ENCODE assay signal across 18 cellular contexts in genomic region chr13:109215377-109215776, GRCh38.
DNase-seq lines count a peak whose midpoint lies in the region; ATAC-seq and TF ChIP-seq lines count a peak whose summit lies in the region.
"Had no signal": no experiment of that assay in that cellular context is flagged by ENCODE, and none has a peak within 500 bp of the region (broad histone marks: within the 10 kb centered on the region; RNA-seq: fewer than 3 reads in every experiment).

No MANE protein-coding gene starts in this region.

- H2AFZ ChIP-seq in GM23248 (0 out of 2 replicates have a peak overlapping the region, but pooled peaks have one; percentile 67), H9 (ENCODE audit: low read length) (no peak overlapping the region), neuronal stem cell (ENCODE audit: low read length) (no peak overlapping the region)

- H3K36me3 Mint-ChIP-seq in activated CD8-positive, alpha-beta T cell treated with anti-CD3 and anti-CD28 coated beads for 36 hours (ENCODE audit: low read depth): no peaks in the 10 kb centered on the region
- H3K36me3 Mint-ChIP-seq in activated CD8-positive, alpha-beta T cell treated with anti-CD3 and anti-CD28 coated beads, Interleukin-2, amount 10 ng/mL, durations not matched to agents 7 days and 5 days (ENCODE audit: low read depth): no peaks in the 10 kb centered on the region
- H3K36me3 Mint-ChIP-seq in H9 (ENCODE audit: insufficient read depth in 1 of 3, low read depth in 3 of 3): no peaks in the 10 kb centered on the region
- H3K36me3 Mint-ChIP-seq: CD4-positive, CD25-positive, alpha-beta regulatory T cell; CD8-positive, alpha-beta memory T cell had no signal

- H3K18ac ChIP-seq in H9 (ENCODE audit: insufficient read length, low read depth, low read length): no peak overlapping the region
- peak overlapping the region; percentile 48 for H3K18ac ChIP-seq in neuronal stem cell (ENCODE audit: low read length)

- H3K14ac ChIP-seq in H9 (ENCODE audit: insufficient read depth, low read length) (no peak overlapping the region), neuronal stem cell (ENCODE audit: low read length) (no peak overlapping the region)

- no peak overlapping the region for H3K56ac ChIP-seq in H9 (ENCODE audit: insufficient read length, low read depth, low read length)

- peaks cover 1% of the 10 kb centered on the region for H3K27me3 Mint-ChIP-seq in activated CD8-positive, alpha-beta T cell treated with anti-CD3 and anti-CD28 coated beads for 36 hours
- no peaks in the 10 kb centered on the region for H3K27me3 Mint-ChIP-seq in activated CD8-positive, alpha-beta T cell treated with anti-CD3 and anti-CD28 coated beads, Interleukin-2, amount 10 ng/mL, durations not matched to agents 7 days and 5 days (ENCODE audit: low read depth)
- H3K27me3 Mint-ChIP-seq in H9 (ENCODE audit: low read depth): no peaks in the 10 kb centered on the region
- H3K27me3 Mint-ChIP-seq: CD4-positive, CD25-positive, alpha-beta regulatory T cell; CD8-positive, alpha-beta memory T cell had no signal

- H3K27ac ChIP-seq in GM23248 (no peak overlapping the region), H9 (ENCODE audit: insufficient read length, low read depth, low read length) (no peak overlapping the region), neuronal stem cell (replicated peaks; ENCODE audit: low read length) (no peak overlapping the region)

- CTCF ChIA-PET in activated CD8-positive, alpha-beta T cell treated with anti-CD3 and anti-CD28 coated beads for 36 hours (lab: Charles Lee): no interaction called here
- CTCF ChIA-PET in activated CD8-positive, alpha-beta T cell treated with anti-CD3 and anti-CD28 coated beads, Interleukin-2, amount 10 ng/mL, durations not matched to agents 7 days and 5 days (lab: Charles Lee): no interaction called here

- no peaks in the 10 kb centered on the region for H3K23me2 ChIP-seq in H9 (ENCODE audit: insufficient read length, low read depth, low read length, poor library complexity, severe bottlenecking)

- no peaks in the 10 kb centered on the region for H3K9me2 ChIP-seq in GM23248 (ENCODE audit: insufficient read depth)

- H3T11ph ChIP-seq in H9 (ENCODE audit: low read length): no peak overlapping the region

- H4K8ac ChIP-seq in H9 (replicated peaks; ENCODE audit: insufficient read length, low read depth, low read length): no peak overlapping the region
- H4K8ac ChIP-seq in neuronal stem cell (ENCODE audit: low read depth, low read length): peak overlapping the region; percentile 65

- H3K4me3 Mint-ChIP-seq in activated CD8-positive, alpha-beta T cell treated with anti-CD3 and anti-CD28 coated beads for 36 hours: no peak overlapping the region
- H3K4me3 Mint-ChIP-seq in activated CD8-positive, alpha-beta T cell treated with anti-CD3 and anti-CD28 coated beads, Interleukin-2, amount 10 ng/mL, durations not matched to agents 7 days and 5 days: no peak overlapping the region
- no peak overlapping the region for H3K4me3 Mint-ChIP-seq in H9
- H3K4me3 Mint-ChIP-seq: CD4-positive, CD25-positive, alpha-beta regulatory T cell; CD8-positive, alpha-beta memory T cell had no signal

- H3K4ac ChIP-seq in H9 (ENCODE audit: low read depth, low read length) (no peak overlapping the region), neuronal stem cell (ENCODE audit: low read length) (no peak overlapping the region)

- no peak overlapping the region for H2BK5ac ChIP-seq in H9 (ENCODE audit: insufficient read length, low read length)
- no peak overlapping the region for H2BK5ac ChIP-seq in neuronal stem cell (ENCODE audit: low read length)

- H4K20me1 ChIP-seq in GM23248 (ENCODE audit: insufficient read depth) (no peaks in the 10 kb centered on the region), H9 (ENCODE audit: control insufficient read depth, insufficient read depth, insufficient read length) (no peaks in the 10 kb centered on the region)

- H3K9ac ChIP-seq in GM23248: no peak overlapping the region
- peak overlapping the region; percentile 14 for H3K9ac ChIP-seq in H9 (ENCODE audit: extremely low read depth, insufficient read length, low read length)
- no peak overlapping the region for H3K9ac ChIP-seq in neuronal stem cell (ENCODE audit: low read depth, low read length, poor library complexity)

- H2AK5ac ChIP-seq in H9 (ENCODE audit: insufficient read length, low read length) (no peak overlapping the region), neuronal stem cell (ENCODE audit: low read depth, low read length) (no peak overlapping the region)

- H3K4me2 ChIP-seq in GM23248 (ENCODE audit: unreplicated experiment) (no peak overlapping the region), H9 (ENCODE audit: insufficient read depth, insufficient read length, low read length) (no peak overlapping the region), neuronal stem cell (ENCODE audit: insufficient read depth, low read length, poor library complexity, severe bottlenecking) (no peak overlapping the region)

- POLR2A ChIA-PET in activated CD8-positive, alpha-beta T cell treated with anti-CD3 and anti-CD28 coated beads for 36 hours (lab: Charles Lee): interaction anchor here (1.1 kb wide), 1 partner anchor 9 kb away, joined by 4 read pairs; no protein-coding TSS in a partner anchor
- POLR2A ChIA-PET in activated CD8-positive, alpha-beta T cell treated with anti-CD3 and anti-CD28 coated beads, Interleukin-2, amount 10 ng/mL, durations not matched to agents 7 days and 5 days (lab: Charles Lee): no interaction called here

- no peak overlapping the region for H4K91ac ChIP-seq in H9 (ENCODE audit: insufficient read length, low read depth, low read length)
- H4K91ac ChIP-seq in neuronal stem cell (ENCODE audit: low read depth, low read length, poor library complexity): no peak overlapping the region

- H2BK15ac ChIP-seq in H9 (ENCODE audit: low read depth, low read length) (no peak overlapping the region), neuronal stem cell (ENCODE audit: low read length) (peak overlapping the region; percentile 26)

- WGBS in GM23248 (ENCODE audit: low coverage in 1 of 2, low lambda C conversion rate in 2 of 2, missing lambda C conversion rate in 2 of 2), 2 experiments: 16 to 32% methylated on average over 2 of the region's 2 CpGs
- WGBS in H9 (ENCODE audit: extremely low coverage, insufficient read length, low lambda C conversion rate): no CpG with 5 or more reads among the region's 2 CpGs
- no CpG with 5 or more reads among the region's 2 CpGs for WGBS in neuronal stem cell (ENCODE audit: extremely low coverage in 2 of 2, insufficient read length in 2 of 2, insufficient replicate concordance in 1 of 2), 2 donors

- H3K79me1 ChIP-seq in H9 (ENCODE audit: insufficient read depth, low read depth, low read length, poor library complexity, severe bottlenecking): no peaks in the 10 kb centered on the region
- no peaks in the 10 kb centered on the region for H3K79me1 ChIP-seq in neuronal stem cell (ENCODE audit: low read depth, low read length)

- H3K4me3 ChIP-seq in GM23248 (no peak overlapping the region), neuronal stem cell (ENCODE audit: low read length in 2 of 2) (no peak overlapping the region)

- H3K9me3 Mint-ChIP-seq in activated CD8-positive, alpha-beta T cell treated with anti-CD3 and anti-CD28 coated beads for 36 hours: no peaks in the 10 kb centered on the region
- no peaks in the 10 kb centered on the region for H3K9me3 Mint-ChIP-seq in activated CD8-positive, alpha-beta T cell treated with anti-CD3 and anti-CD28 coated beads, Interleukin-2, amount 10 ng/mL, durations not matched to agents 7 days and 5 days (ENCODE audit: insufficient read depth)
- no peaks in the 10 kb centered on the region for H3K9me3 Mint-ChIP-seq in H9

- H3K36me3 ChIP-seq in GM23248 (ENCODE audit: low read depth) (no peaks in the 10 kb centered on the region), neuronal stem cell (replicated peaks in 1 of 2; ENCODE audit: control insufficient read depth in 2 of 2, insufficient read depth in 2 of 2, low read length in 2 of 2) (peaks cover 0 to 1% of the 10 kb centered on the region in 2 donors)
- H3K36me3 ChIP-seq: BE2C had no signal

- H2BK12ac ChIP-seq in H9 (ENCODE audit: insufficient read length, low read depth, low read length) (no peak overlapping the region), neuronal stem cell (ENCODE audit: low read length) (no peak overlapping the region)

- 0 out of 2 replicates have a peak, but pooled peaks cover 10% of the 10 kb centered on the region for H3F3A ChIP-seq in GM23248 (ENCODE audit: insufficient read depth)

- intact Hi-C loops in activated CD8-positive, alpha-beta T cell treated with anti-CD3 and anti-CD28 coated beads for 36 hours (cut with micrococcal nuclease): no loop called here

- peak; percentile 37 for ATAC-seq in activated CD8-positive, alpha-beta T cell treated with anti-CD3 and anti-CD28 coated beads for 36 hours
- no peak for ATAC-seq in activated CD8-positive, alpha-beta T cell treated with anti-CD3 and anti-CD28 coated beads, Interleukin-2, amount 10 ng/mL, durations not matched to agents 7 days and 5 days

- H3K23ac ChIP-seq in H9 (ENCODE audit: insufficient read length, low read depth, low read length) (no peak overlapping the region), neuronal stem cell (ENCODE audit: low read depth, low read length, poor library complexity) (no peak overlapping the region)

- DNase-seq in activated CD8-positive, alpha-beta T cell treated with anti-CD3 and anti-CD28 coated beads for 36 hours: no peak
- DNase-seq in activated CD8-positive, alpha-beta T cell treated with anti-CD3 and anti-CD28 coated beads, Interleukin-2, amount 10 ng/mL, durations not matched to agents 7 days and 5 days: no peak
- DNase-seq in GM23248 (no peak), H9 (no peak), neuronal stem cell (ENCODE audit: low spot score) (no peak), midbrain (lab: John Stamatoyannopoulos, UW) (no peak)
- DNase-seq in activated CD8-positive, alpha-beta memory T cell treated with anti-CD3 and anti-CD28 coated beads, Interleukin-2, amount 50 U/mL, for 4 hours: no peak
- DNase-seq: ACHN; BE2C; C1 segment of cervical spinal cord; CD4-positive, CD25-positive, alpha-beta regulatory T cell; CD8-positive, alpha-beta memory T cell; COR-L47; DMS 273 treated with DMSO at 0.1 percent for 48 hours; DMS53; DND-41; EL; HCEC 1CT had no signal

- H4K5ac ChIP-seq in H9 (ENCODE audit: insufficient read length, low read depth, low read length): no peak overlapping the region

- H2BK20ac ChIP-seq in H9 (ENCODE audit: low read depth, low read length, poor library complexity, severe bottlenecking): no peak overlapping the region

- H3K4me1 ChIP-seq in GM23248 (ENCODE audit: insufficient read depth) (peaks cover 17% of the 10 kb centered on the region), H9 (ENCODE audit: insufficient read depth, low read length) (no peaks in the 10 kb centered on the region), neuronal stem cell (ENCODE audit: control insufficient read depth in 2 of 2, insufficient read depth in 1 of 2, low read depth in 1 of 2, low read length in 2 of 2) (peaks cover 0 to 10% of the 10 kb centered on the region in 2 donors)
- H3K4me1 ChIP-seq: BE2C had no signal

- no peak for TF ChIP-seq CTCF in activated CD8-positive, alpha-beta T cell treated with anti-CD3 and anti-CD28 coated beads for 36 hours (IDR thresholded peaks at IDR 0.05)
- TF ChIP-seq CTCF in H9 (conservative IDR thresholded peaks at IDR 0.05): no peak

- no peaks in the 10 kb centered on the region for H3K79me2 ChIP-seq in GM23248 (ENCODE audit: insufficient read depth)
- H3K79me2 ChIP-seq in H9 (ENCODE audit: insufficient read depth, low read length): no peaks in the 10 kb centered on the region

- H3K27me3 ChIP-seq in GM23248 (replicated peaks; ENCODE audit: insufficient read depth) (no peaks in the 10 kb centered on the region), H9 (ENCODE audit: insufficient read depth, low read length) (no peaks in the 10 kb centered on the region), neuronal stem cell (ENCODE audit: control insufficient read depth in 3 of 3, insufficient read depth in 3 of 3, low read depth in 1 of 3, low read length in 3 of 3) (no peaks in the 10 kb centered on the region)
- H3K27me3 ChIP-seq: BE2C had no signal

- in situ Hi-C loops in GM23248 (cut with MboI): no loop called here

- no peak overlapping the region for H2BK120ac ChIP-seq in H9 (ENCODE audit: low read depth, low read length, poor library complexity, severe bottlenecking)
- no peak overlapping the region for H2BK120ac ChIP-seq in neuronal stem cell (ENCODE audit: low read depth, low read length)

- no peak overlapping the region for H3K27ac Mint-ChIP-seq in activated CD8-positive, alpha-beta T cell treated with anti-CD3 and anti-CD28 coated beads for 36 hours
- no peak overlapping the region for H3K27ac Mint-ChIP-seq in activated CD8-positive, alpha-beta T cell treated with anti-CD3 and anti-CD28 coated beads, Interleukin-2, amount 10 ng/mL, durations not matched to agents 7 days and 5 days
- no peak overlapping the region for H3K27ac Mint-ChIP-seq in H9
- H3K27ac Mint-ChIP-seq: CD4-positive, CD25-positive, alpha-beta regulatory T cell; CD8-positive, alpha-beta memory T cell had no signal

- no peaks in the 10 kb centered on the region for H3K9me3 ChIP-seq in GM23248 (ENCODE audit: low read depth)
- H3K9me3 ChIP-seq in H9 (ENCODE audit: control insufficient read depth, low read depth, low read length): no peaks in the 10 kb centered on the region
- no peaks in the 10 kb centered on the region for H3K9me3 ChIP-seq in neuronal stem cell (replicated peaks in 1 of 2; ENCODE audit: control insufficient read depth in 2 of 2, insufficient read depth in 1 of 2, low read depth in 1 of 2, low read length in 2 of 2)
- H3K9me3 ChIP-seq: BE2C had no signal

- no peaks in the 10 kb centered on the region for H3K4me1 Mint-ChIP-seq in activated CD8-positive, alpha-beta T cell treated with anti-CD3 and anti-CD28 coated beads for 36 hours (ENCODE audit: low read depth)
- H3K4me1 Mint-ChIP-seq in activated CD8-positive, alpha-beta T cell treated with anti-CD3 and anti-CD28 coated beads, Interleukin-2, amount 10 ng/mL, durations not matched to agents 7 days and 5 days (ENCODE audit: low read depth): no peaks in the 10 kb centered on the region
- H3K4me1 Mint-ChIP-seq in H9: no peaks in the 10 kb centered on the region
- H3K4me1 Mint-ChIP-seq: CD4-positive, CD25-positive, alpha-beta regulatory T cell; CD8-positive, alpha-beta memory T cell had no signal
